ENCODE assay signal across 22 cellular contexts in genomic region chr15:79257454-79257853, GRCh38. TPM values are rescaled to one million over a fixed set of nuclear protein-coding genes. Genes with fewer than 3 reads are reported as not detected.
"Had no signal": no experiment of that assay in that cellular context is flagged by ENCODE, and none has a peak within 500 bp of the region (broad histone marks: within the 10 kb centered on the region; RNA-seq: fewer than 3 reads in every experiment).

No MANE protein-coding gene starts in this region.

- H3K9me3 Mint-ChIP-seq: activated T-helper 2 cell treated with anti-CD3 and anti-CD28 coated beads, Interferon-gamma antibody, Interleukin-2, Interleukin-4, amounts not matched to agents 10 μg/mL and 5 μg/mL and 100 μg/mL, durations not matched to agents 14 hours and 24 hours and 36 hours had no signal

- DNase-seq: activated CD4-positive, alpha-beta memory T cell treated with anti-CD3 and anti-CD28 coated beads, Interleukin-2, amount 10 ng/mL, durations not matched to agents 7 days and 5 days; activated CD4-positive, alpha-beta T cell treated with anti-CD3 and anti-CD28 coated beads for 36 hours; activated naive CD4-positive, alpha-beta T cell treated with Interleukin-2 at 50 U/mL for 16 hours; activated naive CD8-positive, alpha-beta T cell treated with anti-CD3 and anti-CD28 coated beads, Interleukin-2, amount 10 ng/mL, durations not matched to agents 7 days and 5 days; activated T-cell treated with anti-CD3 and anti-CD28 coated beads, Interleukin-2, amount 50 U/mL, for 1 hour; amygdala; body of pancreas; dermis blood vessel endothelial cell; effector memory CD4-positive, alpha-beta T cell; esophagus squamous epithelium; heart right ventricle; left ventricle myocardium inferior; mammary epithelial cell; nephron progenitor cell; nucleus accumbens; posterior cingulate gyrus; stimulated activated naive B cell treated with anti-CD40 and anti-IgM and Interleukin-4, amounts not matched to agents 10 μg/mL and 1 μg/mL and 100 μg/mL, for 72 hours; upper lobe of left lung had no signal

- ATAC-seq: activated CD4-positive, alpha-beta T cell treated with anti-CD3 and anti-CD28 coated beads for 36 hours; body of pancreas; heart right ventricle; stimulated activated naive B cell treated with anti-CD40 and anti-IgM and Interleukin-4, amounts not matched to agents 10 μg/mL and 1 μg/mL and 100 μg/mL, for 72 hours had no signal

- H3K36me3 Mint-ChIP-seq: activated naive CD8-positive, alpha-beta T cell treated with anti-CD3 and anti-CD28 coated beads, Interleukin-2, amount 10 ng/mL, durations not matched to agents 7 days and 5 days; stimulated activated naive B cell treated with anti-CD40 and anti-IgM and Interleukin-4, amounts not matched to agents 10 μg/mL and 1 μg/mL and 100 μg/mL, for 72 hours had no signal

- H3K27ac Mint-ChIP-seq: activated CD4-positive, alpha-beta memory T cell treated with anti-CD3 and anti-CD28 coated beads, Interleukin-2, amount 10 ng/mL, durations not matched to agents 7 days and 5 days; activated CD4-positive, alpha-beta T cell treated with anti-CD3 and anti-CD28 coated beads for 36 hours; activated naive CD8-positive, alpha-beta T cell treated with anti-CD3 and anti-CD28 coated beads, Interleukin-2, amount 10 ng/mL, durations not matched to agents 7 days and 5 days; activated T-helper 2 cell treated with anti-CD3 and anti-CD28 coated beads, Interferon-gamma antibody, Interleukin-2, Interleukin-4, amounts not matched to agents 10 μg/mL and 5 μg/mL and 100 μg/mL, durations not matched to agents 14 hours and 24 hours and 36 hours; nephron progenitor cell; stimulated activated naive B cell treated with anti-CD40 and anti-IgM and Interleukin-4, amounts not matched to agents 10 μg/mL and 1 μg/mL and 100 μg/mL, for 72 hours had no signal

- H3K27ac ChIP-seq: body of pancreas, esophagus squamous epithelium, heart right ventricle, left ventricle myocardium inferior, thoracic aorta, upper lobe of left lung had no signal

- H3K4me1 Mint-ChIP-seq: activated CD4-positive, alpha-beta memory T cell treated with anti-CD3 and anti-CD28 coated beads, Interleukin-2, amount 10 ng/mL, durations not matched to agents 7 days and 5 days; activated CD4-positive, alpha-beta T cell treated with anti-CD3 and anti-CD28 coated beads for 36 hours; activated naive CD8-positive, alpha-beta T cell treated with anti-CD3 and anti-CD28 coated beads, Interleukin-2, amount 10 ng/mL, durations not matched to agents 7 days and 5 days; nephron progenitor cell; stimulated activated naive B cell treated with anti-CD40 and anti-IgM and Interleukin-4, amounts not matched to agents 10 μg/mL and 1 μg/mL and 100 μg/mL, for 72 hours had no signal

- H3K4me3 Mint-ChIP-seq: activated CD4-positive, alpha-beta memory T cell treated with anti-CD3 and anti-CD28 coated beads, Interleukin-2, amount 10 ng/mL, durations not matched to agents 7 days and 5 days; activated CD4-positive, alpha-beta T cell treated with anti-CD3 and anti-CD28 coated beads for 36 hours; activated naive CD8-positive, alpha-beta T cell treated with anti-CD3 and anti-CD28 coated beads, Interleukin-2, amount 10 ng/mL, durations not matched to agents 7 days and 5 days; nephron progenitor cell; stimulated activated naive B cell treated with anti-CD40 and anti-IgM and Interleukin-4, amounts not matched to agents 10 μg/mL and 1 μg/mL and 100 μg/mL, for 72 hours had no signal

RNA-seq across cellular contexts. Expression of gene ANKRD34C, which starts 25.1 kb away (rescaled TPM):
- total RNA-seq: activated CD4-positive, alpha-beta memory T cell treated with anti-CD3 and anti-CD28 coated beads, Interleukin-2, amount 10 ng/mL, durations not matched to agents 7 days and 5 days; activated CD4-positive, alpha-beta T cell treated with anti-CD3 and anti-CD28 coated beads for 36 hours; activated naive CD8-positive, alpha-beta T cell treated with anti-CD3 and anti-CD28 coated beads, Interleukin-2, amount 10 ng/mL, durations not matched to agents 7 days and 5 days; activated T-helper 2 cell treated with anti-CD3 and anti-CD28 coated beads, Interferon-gamma antibody, Interleukin-2, Interleukin-4, amounts not matched to agents 10 μg/mL and 5 μg/mL and 100 μg/mL, durations not matched to agents 14 hours and 24 hours and 36 hours; dermis blood vessel endothelial cell; endothelial cell of umbilical vein; esophagus squamous epithelium; kidney epithelial cell; mammary epithelial cell; thoracic aorta; upper lobe of left lung had no signal
